Comparison of ENCODE assay signal across 11 cellular contexts in the genomic region with DNA sequence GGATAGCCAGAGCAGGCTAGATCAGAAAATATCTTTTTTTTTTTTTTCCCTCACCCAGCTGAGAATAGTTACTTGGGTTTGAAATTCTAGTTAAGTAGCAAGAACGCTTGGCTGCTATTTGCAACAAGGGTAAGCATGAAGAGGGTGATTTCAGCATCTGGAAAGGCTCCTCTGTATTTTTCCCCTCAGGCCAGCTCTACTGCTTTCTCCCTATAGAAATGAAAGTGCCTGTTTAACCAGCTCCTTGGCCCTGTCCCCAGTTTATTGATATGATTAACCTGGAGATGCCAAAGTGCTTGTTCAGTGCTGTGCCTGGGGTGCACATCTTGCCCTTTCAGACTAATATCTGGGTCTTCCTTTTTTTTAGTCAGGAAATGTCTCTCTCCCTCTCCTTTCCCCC. TPM values are rescaled to one million over a fixed set of nuclear protein-coding genes. Genes with fewer than 3 reads are reported as not detected.
DNase-seq lines count a peak whose midpoint lies in the region; ATAC-seq and TF ChIP-seq lines count a peak whose summit lies in the region.
"Had no signal": no experiment of that assay in that cellular context is flagged by ENCODE, and none has a peak within 500 bp of the region (broad histone marks: within the 10 kb centered on the region; RNA-seq: fewer than 3 reads in every experiment).

No MANE protein-coding gene starts in this region.

- H3K4me1 ChIP-seq in body of pancreas (peaks cover 7% of the 10 kb centered on the region), gastroesophageal sphincter (peaks cover 0 to 61% (median 0%) of the 10 kb centered on the region in 3 donors), sigmoid colon (peaks cover 0 to 26% (median 24%) of the 10 kb centered on the region in 4 donors)

- H3K27me3 ChIP-seq in body of pancreas, result no peaks in the 10 kb centered on the region
- H3K27me3 ChIP-seq in gastroesophageal sphincter, result no peaks in the 10 kb centered on the region
- no peaks in the 10 kb centered on the region for H3K27me3 ChIP-seq in sigmoid colon

- H3K4me1 Mint-ChIP-seq in activated CD4-positive, alpha-beta memory T cell treated with anti-CD3 and anti-CD28 coated beads, Interleukin-2, amount 10 ng/mL, durations not matched to agents 7 days and 5 days, result peaks cover 10% of the 10 kb centered on the region

- H3K9me3 Mint-ChIP-seq in activated CD4-positive, alpha-beta memory T cell treated with anti-CD3 and anti-CD28 coated beads, Interleukin-2, amount 10 ng/mL, durations not matched to agents 7 days and 5 days, result no peaks in the 10 kb centered on the region

- H3K27ac Mint-ChIP-seq in activated CD4-positive, alpha-beta memory T cell treated with anti-CD3 and anti-CD28 coated beads, Interleukin-2, amount 10 ng/mL, durations not matched to agents 7 days and 5 days, result no peak overlapping the region

- H3K4me3 ChIP-seq in body of pancreas, result no peak overlapping the region
- no peak overlapping the region for H3K4me3 ChIP-seq in gastroesophageal sphincter
- no peak overlapping the region for H3K4me3 ChIP-seq in sigmoid colon
- H3K4me3 ChIP-seq: K562, lung had no signal

- peak; percentile 25 for DNase-seq in GM03348 (ENCODE audit: low spot score)
- peak in 1 of 4 donors; percentile 19 for DNase-seq in body of pancreas
- DNase-seq in sigmoid colon, result no peak
- DNase-seq in NCI-H82 (lab: John Stamatoyannopoulos, UW), result no peak
- DNase-seq in NCI-H146 (lab: John Stamatoyannopoulos, UW), result no peak
- DNase-seq in activated CD4-positive, alpha-beta memory T cell treated with anti-CD3 and anti-CD28 coated beads, Interleukin-2, amount 10 ng/mL, durations not matched to agents 7 days and 5 days, result no peak
- no peak for DNase-seq in NCI-H2081 treated with DMSO at 0.1 percent for 48 hours (lab: John Stamatoyannopoulos, UW)

- peaks cover 94% of the 10 kb centered on the region for H3K36me3 Mint-ChIP-seq in activated CD4-positive, alpha-beta memory T cell treated with anti-CD3 and anti-CD28 coated beads, Interleukin-2, amount 10 ng/mL, durations not matched to agents 7 days and 5 days (ENCODE audit: low read depth)

- POLR2A ChIA-PET in activated CD4-positive, alpha-beta memory T cell treated with anti-CD3 and anti-CD28 coated beads, Interleukin-2, amount 10 ng/mL, durations not matched to agents 7 days and 5 days (lab: Charles Lee), result interaction anchor here (1.5 kb wide), 1 partner anchor 20 kb away, joined by 6 read pairs; no protein-coding TSS in a partner anchor

- ATAC-seq in body of pancreas (peak; percentile 52), gastroesophageal sphincter (no peak)
- ATAC-seq: K562, Panc1 had no signal

- CTCF ChIA-PET in activated CD4-positive, alpha-beta memory T cell treated with anti-CD3 and anti-CD28 coated beads, Interleukin-2, amount 10 ng/mL, durations not matched to agents 7 days and 5 days (lab: Charles Lee), result no interaction called here

- TF ChIP-seq EP300 in gastroesophageal sphincter (IDR thresholded peaks at IDR 0.05) (no peak), sigmoid colon (IDR thresholded peaks at IDR 0.05) (no peak)

- no peaks in the 10 kb centered on the region for H3K27me3 Mint-ChIP-seq in activated CD4-positive, alpha-beta memory T cell treated with anti-CD3 and anti-CD28 coated beads, Interleukin-2, amount 10 ng/mL, durations not matched to agents 7 days and 5 days

- TF ChIP-seq CTCF in body of pancreas (IDR thresholded peaks at IDR 0.05), result no peak
- no peak for TF ChIP-seq CTCF in gastroesophageal sphincter (IDR thresholded peaks at IDR 0.05)
- TF ChIP-seq CTCF in sigmoid colon (IDR thresholded peaks at IDR 0.05), result no peak

- H3K36me3 ChIP-seq in body of pancreas (replicated peaks in 1 of 2; ENCODE audit: insufficient read depth in 1 of 2, low read depth in 2 of 2) (peaks cover 0 to 40% of the 10 kb centered on the region in 2 donors), gastroesophageal sphincter (peaks cover 0 to 99% of the 10 kb centered on the region in 2 donors), sigmoid colon (peaks cover 41 to 100% (median 70%) of the 10 kb centered on the region in 4 donors)

- H3K4me3 Mint-ChIP-seq in activated CD4-positive, alpha-beta memory T cell treated with anti-CD3 and anti-CD28 coated beads, Interleukin-2, amount 10 ng/mL, durations not matched to agents 7 days and 5 days, result no peak overlapping the region

- intact Hi-C loops in body of pancreas (cut with DNase I) (no loop called here), sigmoid colon (cut with DNase I) (no loop called here)

- H3K27ac ChIP-seq in body of pancreas, result no peak overlapping the region
- peak overlapping the region; percentile 22 to 65 (median 33) for H3K27ac ChIP-seq in gastroesophageal sphincter
- H3K27ac ChIP-seq in sigmoid colon, result peak overlapping the region; percentile 32 to 75 (median 69)

- H3K9me3 ChIP-seq in body of pancreas (no peaks in the 10 kb centered on the region), gastroesophageal sphincter (no peaks in the 10 kb centered on the region), sigmoid colon (no peaks in the 10 kb centered on the region)

- 31 to 35% methylated on average over 1 of the region's 1 CpG for WGBS in body of pancreas, 2 donors
- 55 to 80% methylated on average over 1 of the region's 1 CpG for WGBS in gastroesophageal sphincter (ENCODE audit: low coverage in 1 of 2), 2 donors
- whole genome bisulfite sequencing in sigmoid colon, 2 donors, result 87 to 97% methylated on average over 1 of the region's 1 CpG

- no peak for TF ChIP-seq POLR2A in body of pancreas (IDR thresholded peaks at IDR 0.05)
- no peak for TF ChIP-seq POLR2A in gastroesophageal sphincter (IDR thresholded peaks at IDR 0.05)
- no peak for TF ChIP-seq POLR2A in sigmoid colon (IDR thresholded peaks at IDR 0.05)

RNA-seq across cellular contexts. Expression of gene AP3M1, which starts 37.1 kb away (rescaled TPM):
- total RNA-seq in body of pancreas (10 to 100 TPM in 1 of 2 donors, 1 to 10 TPM in 1; 7.9 to 17.1 TPM), gastroesophageal sphincter (10 to 100 TPM; 29.4 to 41.7 (median 31.7) TPM), sigmoid colon (10 to 100 TPM; 26.7 to 36.3 (median 30.3) TPM)
- 10 to 100 TPM; 13.8 to 19.2 (median 18.3) TPM for polyA plus RNA-seq in sigmoid colon
- total RNA-seq in activated CD4-positive, alpha-beta memory T cell treated with anti-CD3 and anti-CD28 coated beads, Interleukin-2, amount 10 ng/mL, durations not matched to agents 7 days and 5 days, result 10 to 100 TPM; 41.8 to 42.2 TPM

RNA-seq across cellular contexts. Expression of gene ADK, which starts 37.5 kb away (rescaled TPM):
- 10 to 100 TPM; 12.9 to 18.7 TPM for total RNA-seq in body of pancreas
- 10 to 100 TPM; 15.3 to 23.3 (median 20.8) TPM for total RNA-seq in gastroesophageal sphincter
- 10 to 100 TPM; 15.2 to 31.3 (median 26.0) TPM for total RNA-seq in sigmoid colon
- 10 to 100 TPM; 19.0 to 28.2 (median 22.3) TPM for polyA plus RNA-seq in sigmoid colon
- 10 to 100 TPM; 29.3 to 31.8 TPM for total RNA-seq in activated CD4-positive, alpha-beta memory T cell treated with anti-CD3 and anti-CD28 coated beads, Interleukin-2, amount 10 ng/mL, durations not matched to agents 7 days and 5 days

Comparison
In these comparisons a context has a peak if more than half of its experiments do, and no peak if none do; other contexts are left out.
1. H3K27ac ChIP-seq: peak in gastroesophageal sphincter (4 of 4) and sigmoid colon (4 of 4); none in body of pancreas (0 of 4).